Comparison of ENCODE assay signal across 9 cellular contexts in the genomic region with DNA sequence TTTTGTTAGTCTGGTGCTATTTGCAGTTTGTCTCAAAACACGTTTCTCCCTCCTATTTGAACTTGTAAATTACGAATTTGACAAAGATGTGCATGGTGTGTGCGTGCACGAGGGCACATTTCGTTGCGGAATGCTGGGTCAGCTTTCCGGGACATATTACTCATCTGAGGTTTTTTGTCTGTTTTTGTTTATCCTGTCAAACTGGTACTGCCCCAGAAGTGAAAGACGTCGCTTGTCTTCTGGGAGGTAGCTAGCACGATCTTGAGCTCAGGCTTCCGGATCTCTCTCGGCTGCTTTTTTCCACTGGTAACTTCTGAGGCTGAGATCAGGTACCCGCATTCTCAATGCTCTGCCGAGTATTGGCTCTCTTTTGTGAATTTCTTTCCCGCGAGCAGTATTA. TPM values are rescaled to one million over a fixed set of nuclear protein-coding genes. Genes with fewer than 3 reads are reported as not detected.
DNase-seq lines count a peak whose midpoint lies in the region; ATAC-seq and TF ChIP-seq lines count a peak whose summit lies in the region.
"Not testable (repeated sequence)": the region's sequence is repeated elsewhere in the genome, so short reads cannot be mapped to it uniquely, and the experiment has no call there.
"Had no signal": no experiment of that assay in that cellular context is flagged by ENCODE, and none has a peak within 500 bp of the region (broad histone marks: within the 10 kb centered on the region; RNA-seq: fewer than 3 reads in every experiment).

No MANE protein-coding gene starts in this region.

- WGBS in heart right ventricle, 2 donors, result no CpG with 5 or more reads among the region's 16 CpGs

- not testable (repeated sequence) for H3K36me3 ChIP-seq in heart right ventricle

- TF ChIP-seq POLR2A in GM18505 (IDR thresholded peaks at IDR 0.05; ENCODE audit: borderline replicate concordance, extremely low read depth, insufficient read depth, insufficient read length), result not testable (repeated sequence)

- H3K9me3 Mint-ChIP-seq in activated B cell treated with CpG ODN at 0.5 μM for 24 hours; stimulated activated naive B cell treated with anti-CD40 and anti-IgM and Interleukin-4, amounts not matched to agents 10 μg/mL and 1 μg/mL and 100 μg/mL, for 72 hours: not testable (repeated sequence)

- not testable (repeated sequence) for DNase-seq in activated B cell treated with CpG ODN at 0.5 μM for 24 hours; heart right ventricle; stimulated activated naive B cell treated with anti-CD40 and anti-IgM and Interleukin-4, amounts not matched to agents 10 μg/mL and 1 μg/mL and 100 μg/mL, for 72 hours

- POLR2A ChIA-PET in activated B cell treated with CpG ODN at 0.5 μM for 24 hours (lab: Charles Lee), result not testable (repeated sequence)

- H3K9me3 ChIP-seq in heart right ventricle, result not testable (repeated sequence)

- H3K4me3 ChIP-seq in heart right ventricle, result not testable (repeated sequence)

- not testable (repeated sequence) for H3K27me3 ChIP-seq in heart right ventricle

- not testable (repeated sequence) for H3K27ac Mint-ChIP-seq in activated B cell treated with CpG ODN at 0.5 μM for 24 hours; stimulated activated naive B cell treated with anti-CD40 and anti-IgM and Interleukin-4, amounts not matched to agents 10 μg/mL and 1 μg/mL and 100 μg/mL, for 72 hours

- CTCF ChIA-PET in activated B cell treated with CpG ODN at 0.5 μM for 24 hours (lab: Charles Lee), result not testable (repeated sequence)

- not testable (repeated sequence) for H3K36me3 Mint-ChIP-seq in activated B cell treated with CpG ODN at 0.5 μM for 24 hours (ENCODE audit: low read depth); stimulated activated naive B cell treated with anti-CD40 and anti-IgM and Interleukin-4, amounts not matched to agents 10 μg/mL and 1 μg/mL and 100 μg/mL, for 72 hours

- not testable (repeated sequence) for H3K27ac ChIP-seq in heart right ventricle

- not testable (repeated sequence) for H3K4me1 Mint-ChIP-seq in activated B cell treated with CpG ODN at 0.5 μM for 24 hours; stimulated activated naive B cell treated with anti-CD40 and anti-IgM and Interleukin-4, amounts not matched to agents 10 μg/mL and 1 μg/mL and 100 μg/mL, for 72 hours

- H3K4me3 Mint-ChIP-seq in activated B cell treated with CpG ODN at 0.5 μM for 24 hours; stimulated activated naive B cell treated with anti-CD40 and anti-IgM and Interleukin-4, amounts not matched to agents 10 μg/mL and 1 μg/mL and 100 μg/mL, for 72 hours: not testable (repeated sequence)

- not testable (repeated sequence) for H3K27me3 Mint-ChIP-seq in activated B cell treated with CpG ODN at 0.5 μM for 24 hours; stimulated activated naive B cell treated with anti-CD40 and anti-IgM and Interleukin-4, amounts not matched to agents 10 μg/mL and 1 μg/mL and 100 μg/mL, for 72 hours

- intact Hi-C loops in activated B cell treated with CpG ODN at 0.5 μM for 24 hours (cut with micrococcal nuclease); heart right ventricle (cut with DNase I): not testable (repeated sequence)

- TF ChIP-seq CTCF in activated B cell treated with CpG ODN at 0.5 μM for 24 hours (IDR thresholded peaks at IDR 0.05); heart right ventricle (IDR thresholded peaks at IDR 0.05): not testable (repeated sequence)

- not testable (repeated sequence) for H3K4me1 ChIP-seq in heart right ventricle

- ATAC-seq in GM18505 (IDR thresholded peaks at IDR 0.05; ENCODE audit: unreplicated experiment) (peak; percentile 30), GM19351 (IDR thresholded peaks at IDR 0.05; ENCODE audit: unreplicated experiment) (peak; percentile 35), GM21717 (IDR thresholded peaks at IDR 0.05; ENCODE audit: unreplicated experiment) (peak; percentile 41), HG02938 (IDR thresholded peaks at IDR 0.05; ENCODE audit: unreplicated experiment) (peak; percentile 42), HG03354 (IDR thresholded peaks at IDR 0.05; ENCODE audit: poor library complexity, severe bottlenecking, unreplicated experiment) (peak; percentile 44), activated B cell treated with CpG ODN at 0.5 μM for 24 hours (ENCODE audit: low read depth) (peak; percentile 28), heart right ventricle (peak in 5 of 8 donors; percentile 2 to 8 (median 5))
- ATAC-seq in stimulated activated naive B cell treated with anti-CD40 and anti-IgM and Interleukin-4, amounts not matched to agents 10 μg/mL and 1 μg/mL and 100 μg/mL, for 72 hours (replicated peaks), result peak; percentile 62 to 67

RNA-seq across cellular contexts. Expression of a gene that starts 0.4 kb away (rescaled TPM):
- total RNA-seq in activated B cell treated with CpG ODN at 0.5 μM for 24 hours (15.0 and 17.4 TPM in 2 replicates), heart right ventricle (1 to 10 TPM in 1 of 10 donors, under 1 TPM in 9; 0.08 to 2.7 (median 0.35) TPM)
- under 1 TPM; 0.25 to 0.44 TPM for polyA plus RNA-seq in heart right ventricle

RNA-seq across cellular contexts. Expression of a gene that starts 49.6 kb away (rescaled TPM):
- not detected in 2 replicates for total RNA-seq in activated B cell treated with CpG ODN at 0.5 μM for 24 hours
- total RNA-seq in heart right ventricle, result under 1 TPM in 2 of 10 donors, not detected in 8; 0.13 TPM
- polyA plus RNA-seq in heart right ventricle, result under 1 TPM in 1 of 2 donors, not detected in 1; 0.01 TPM
- polyA plus RNA-seq: fibroblast of lung had no signal

Comparison
In these comparisons a context has a peak if more than half of its experiments do, and no peak if none do; other contexts are left out.
1. ATAC-seq: peak in every context shown above with its lines; median percentile 64 in stimulated activated naive B cell treated with anti-CD40 and anti-IgM and Interleukin-4, amounts not matched to agents 10 μg/mL and 1 μg/mL and 100 μg/mL, for 72 hours; 44 in HG03354; 42 in HG02938; 41 in GM21717; 35 in GM19351; 30 in GM18505; 28 in activated B cell treated with CpG ODN at 0.5 μM for 24 hours; 5 in heart right ventricle.